1 cellular context compared by ENCODE assay signal in genomic region chr5:75412111-75412990, GRCh38.
TF ChIP-seq lines count a peak whose summit lies in the region.

No MANE protein-coding gene starts in this region.

TF ChIP-seq in IMR-90, 13 proteins besides CTCF, POLR2A, EP300 and RAD21 (continued from another document):
- TF ChIP-seq USF2 (IDR thresholded peaks at IDR 0.05; ENCODE audit: low read depth, low read length): peak; percentile 56
